16 cellular contexts compared by ENCODE assay signal in the genomic region with DNA sequence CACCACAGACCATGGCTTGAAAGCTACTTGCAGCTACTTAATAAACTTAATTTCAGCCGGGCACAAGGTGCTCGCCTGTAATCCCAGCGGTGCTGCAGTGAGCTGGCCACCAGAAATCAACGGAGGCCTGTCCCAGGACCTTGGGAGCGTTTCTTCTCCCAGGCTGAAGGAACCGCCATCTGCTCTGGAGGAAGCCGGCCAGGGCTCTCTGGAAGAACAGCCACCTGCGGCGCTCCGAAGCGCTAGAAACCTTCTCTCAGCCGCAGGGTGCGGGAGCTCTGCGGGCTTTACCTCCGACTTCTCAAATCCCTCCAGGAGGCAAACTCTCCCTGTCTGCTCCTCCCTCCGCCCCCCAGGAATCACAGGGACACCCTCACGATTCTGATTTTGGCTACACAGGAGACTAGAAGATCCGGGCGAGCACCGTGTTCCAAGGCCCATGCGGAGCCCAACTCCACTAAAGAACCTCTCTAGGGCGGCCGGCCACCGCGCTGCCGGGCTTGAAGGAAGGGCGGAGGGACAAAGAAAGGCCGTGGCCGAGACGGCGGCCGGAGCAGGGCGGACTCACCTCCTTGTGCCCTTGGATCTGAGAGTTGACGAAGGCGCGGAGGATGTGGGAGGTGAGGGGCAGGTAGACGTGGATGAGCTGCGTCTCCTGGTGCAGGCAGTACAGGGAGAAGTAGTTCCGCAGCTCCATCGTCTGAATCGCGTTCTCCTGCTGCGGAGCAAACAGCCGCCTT. TPM values are rescaled to one million over a fixed set of nuclear protein-coding genes. Genes with fewer than 3 reads are reported as not detected.
DNase-seq lines count a peak whose midpoint lies in the region; ATAC-seq and TF ChIP-seq lines count a peak whose summit lies in the region.
"Had no signal": no experiment of that assay in that cellular context is flagged by ENCODE, and none has a peak within 500 bp of the region (broad histone marks: within the 10 kb centered on the region; RNA-seq: fewer than 3 reads in every experiment).

No MANE protein-coding gene starts in this region.

- H3K4me1 Mint-ChIP-seq in stimulated activated memory B cell treated with anti-CD40 and anti-IgM and Interleukin-4, amounts not matched to agents 10 μg/mL and 1 μg/mL and 100 μg/mL, for 72 hours = peaks cover 81% of the 10 kb centered on the region

- no peak overlapping the region for H2BK5ac ChIP-seq in IMR-90 (ENCODE audit: low read depth, low read length, poor library complexity, severe bottlenecking)

- H4K20me1 ChIP-seq in IMR-90 (ENCODE audit: insufficient read depth, low read length) = peaks cover 7% of the 10 kb centered on the region; the same call in 1 of the 2 replicates

- H3K27ac Mint-ChIP-seq in stimulated activated memory B cell treated with anti-CD40 and anti-IgM and Interleukin-4, amounts not matched to agents 10 μg/mL and 1 μg/mL and 100 μg/mL, for 72 hours = peak overlapping the region; percentile 64

- H3K18ac ChIP-seq in IMR-90 (ENCODE audit: low read depth, low read length) = no peak overlapping the region

- H3K23ac ChIP-seq in IMR-90 (ENCODE audit: low read depth, low read length) = no peak overlapping the region

- peak overlapping the region; percentile 41 for H3K4me3 Mint-ChIP-seq in stimulated activated memory B cell treated with anti-CD40 and anti-IgM and Interleukin-4, amounts not matched to agents 10 μg/mL and 1 μg/mL and 100 μg/mL, for 72 hours

- peaks cover 25% of the 10 kb centered on the region for H3K36me3 ChIP-seq in IMR-90 (ENCODE audit: control insufficient read depth, insufficient read depth, low read length)

- H3K79me1 ChIP-seq in IMR-90 (ENCODE audit: low read depth in 1 of 2, low read length in 2 of 2) = 0 out of 4 replicates have a peak, but pooled peaks cover 0 to 14% of the 10 kb centered on the region in 2 experiments

- H4K5ac ChIP-seq in IMR-90 (ENCODE audit: low read depth, low read length) = no peak overlapping the region

- H2BK20ac ChIP-seq in IMR-90 (ENCODE audit: low read depth, low read length) = no peak overlapping the region

- H3K9me1 ChIP-seq in IMR-90 (ENCODE audit: insufficient read depth, low read length) = 0 out of 2 replicates have a peak, but pooled peaks cover 3% of the 10 kb centered on the region

- POLR2A ChIA-PET in IMR-90 (lab: Charles Lee; ENCODE audit: unreplicated experiment) = no interaction called here

- dilution Hi-C loops in IMR-90 (cut with HindIII; ENCODE audit: low sequenced_read_pairs, unreplicated experiment) = no loop called here

- no TSS peak for BruUV-seq in IMR-90 (replicated peaks; lab: Mats Ljungman, UMichigan)

- H2AK9ac ChIP-seq in IMR-90 (replicated peaks; ENCODE audit: low read depth, low read length, poor library complexity) = peak overlapping the region; percentile 13

- no peak overlapping the region for H3K27ac ChIP-seq in IMR-90 (ENCODE audit: insufficient read depth, low read length)
- H3K27ac ChIP-seq: C4-2B had no signal

- DNase-seq in IMR-90 = no peak
- peak; percentile 57 for DNase-seq in cerebellar cortex (ENCODE audit: low spot score)
- no peak for DNase-seq in mucosa of gallbladder (ENCODE audit: low spot score)
- DNase-seq in SHP77 treated with DMSO at 0.1 percent for 48 hours (lab: John Stamatoyannopoulos, UW) = no peak
- DNase-seq: DMS 273 treated with DMSO at 0.1 percent for 48 hours, GF-D8, MV-4-11, NCI-H1417, NCI-H187 treated with DMSO at 0.1 percent for 48 hours, NCI-H2171, NCI-H446 treated with DMSO at 0.1 percent for 48 hours, OCI-M1 had no signal

- no peaks in the 10 kb centered on the region for H3K9me3 ChIP-seq in IMR-90 (ENCODE audit: control insufficient read depth, insufficient read depth, low read length)

- no peaks in the 10 kb centered on the region for H3K27me3 Mint-ChIP-seq in stimulated activated memory B cell treated with anti-CD40 and anti-IgM and Interleukin-4, amounts not matched to agents 10 μg/mL and 1 μg/mL and 100 μg/mL, for 72 hours

- H2BK120ac ChIP-seq in IMR-90 (ENCODE audit: low read depth, low read length) = no peak overlapping the region

- no peak overlapping the region for H3K4ac ChIP-seq in IMR-90 (ENCODE audit: low read depth, low read length)

- in situ Hi-C loops in IMR-90 (cut with MboI; ENCODE audit: low sequenced_read_pairs) = no loop called here

- WGBS in IMR-90 (ENCODE audit: extremely low coverage in 2 of 2, insufficient read length in 1 of 2), 2 experiments = 88% methylated on average over 13 of the region's 44 CpGs; no CpG with 5 or more reads in 1 of the 2 experiments

- no peaks in the 10 kb centered on the region for H3K27me3 ChIP-seq in IMR-90 (ENCODE audit: control insufficient read depth, insufficient read depth, low read length)

- CTCF ChIA-PET in IMR-90 (lab: Yijun Ruan, JAX) = no interaction called here

- H3K9ac ChIP-seq in IMR-90 (ENCODE audit: low read depth, low read length) = no peak overlapping the region

- H3K4me1 ChIP-seq in IMR-90 (ENCODE audit: control insufficient read depth, insufficient read depth, low read length) = no peaks in the 10 kb centered on the region

- no peak overlapping the region for H3K4me2 ChIP-seq in IMR-90 (ENCODE audit: low read depth, low read length)

- H4K91ac ChIP-seq in IMR-90 (ENCODE audit: insufficient read depth, low read depth, low read length) = no peak overlapping the region

- no peak overlapping the region for H2AK5ac ChIP-seq in IMR-90 (ENCODE audit: low read depth, low read length)

- H3K14ac ChIP-seq in IMR-90 (replicated peaks; ENCODE audit: low read depth, low read length) = no peak overlapping the region

- no peak overlapping the region for H3K56ac ChIP-seq in IMR-90 (ENCODE audit: extremely low read depth, insufficient read depth, low read length)

- H3K4me3 ChIP-seq in IMR-90 (ENCODE audit: insufficient read depth, low read depth, low read length) = no peak overlapping the region

- TF ChIP-seq RAD21 in IMR-90 (IDR thresholded peaks at IDR 0.05; ENCODE audit: low read length) = no peak

- no peak overlapping the region for H2BK15ac ChIP-seq in IMR-90 (ENCODE audit: low read depth, low read length)

- TF ChIP-seq POLR2A in GM19193 (IDR thresholded peaks at IDR 0.05; ENCODE audit: extremely low read depth, insufficient read depth, insufficient read length) (peak; percentile 3), IMR-90 (IDR thresholded peaks at IDR 0.05; ENCODE audit: low read depth, low read length) (no peak)

- ATAC-seq in IMR-90 (ENCODE audit: low read depth) (no peak), GM21825 (IDR thresholded peaks at IDR 0.05; ENCODE audit: unreplicated experiment) (no peak)
- no peak for ATAC-seq in stimulated activated memory B cell treated with anti-CD40 and anti-IgM and Interleukin-4, amounts not matched to agents 10 μg/mL and 1 μg/mL and 100 μg/mL, for 72 hours

- no peaks in the 10 kb centered on the region for H3K9me3 Mint-ChIP-seq in stimulated activated memory B cell treated with anti-CD40 and anti-IgM and Interleukin-4, amounts not matched to agents 10 μg/mL and 1 μg/mL and 100 μg/mL, for 72 hours

- peaks cover 79% of the 10 kb centered on the region for H3K36me3 Mint-ChIP-seq in stimulated activated memory B cell treated with anti-CD40 and anti-IgM and Interleukin-4, amounts not matched to agents 10 μg/mL and 1 μg/mL and 100 μg/mL, for 72 hours

- intact Hi-C loops in IMR-90 (cut with micrococcal nuclease) = no loop called here

- no peak for TF ChIP-seq CTCF in IMR-90 (conservative IDR thresholded peaks at IDR 0.05; ENCODE audit: low read depth, low read length)

- no peak overlapping the region for H4K8ac ChIP-seq in IMR-90 (ENCODE audit: low read depth in 2 of 2, low read length in 2 of 2)

- no peak overlapping the region for H2AFZ ChIP-seq in IMR-90 (replicated peaks; ENCODE audit: low read length, poor library complexity)

TF ChIP-seq in IMR-90, 13 proteins besides CTCF, POLR2A, EP300 and RAD21:
- no peak for TF ChIP-seq MAFK (IDR thresholded peaks at IDR 0.05; ENCODE audit: low read depth, low read length)
- TF ChIP-seq RFX5 (IDR thresholded peaks at IDR 0.05; ENCODE audit: low read depth, low read length) = no peak
- TF ChIP-seq RCOR1 (IDR thresholded peaks at IDR 0.05; ENCODE audit: insufficient replicate concordance, low read length) = no peak
- no peak for TF ChIP-seq SMC3 (IDR thresholded peaks at IDR 0.05; ENCODE audit: low read depth, low read length)

RNA-seq across cellular contexts. Expression of a gene that starts 14.4 kb away (rescaled TPM):
- total RNA-seq in IMR-90 (2012; rRNA removed) (36.1 and 49.1 TPM in 2 replicates), mucosa of gallbladder (11.6 TPM)
- polyA plus RNA-seq in IMR-90 (2012; rRNA removed) = 33.4 and 37.2 TPM in 2 replicates
- 52.3 and 59.0 TPM in 2 replicates for polyA plus RNA-seq in IMR-90 (2012; cell fraction: cytosol; rRNA removed)
- 19.0 and 25.0 TPM in 2 replicates for polyA plus RNA-seq in IMR-90 (2012; cell fraction: nucleus; rRNA removed; ENCODE audit: low replicate concordance)

RNA-seq across cellular contexts. Expression of a gene that starts 14.5 kb away (rescaled TPM):
- 23.1 and 23.8 TPM in 2 replicates for total RNA-seq in IMR-90 (2012; rRNA removed)
- 16.9 and 19.1 TPM in 2 replicates for polyA plus RNA-seq in IMR-90 (2012; rRNA removed)
- 11.2 and 11.8 TPM in 2 replicates for polyA plus RNA-seq in IMR-90 (2012; cell fraction: cytosol; rRNA removed)
- polyA plus RNA-seq in IMR-90 (2012; cell fraction: nucleus; rRNA removed; ENCODE audit: low replicate concordance) = 6.1 and 6.2 TPM in 2 replicates
- 21.4 TPM for total RNA-seq in mucosa of gallbladder

RNA-seq across cellular contexts. Expression of a gene that starts 23.7 kb away (rescaled TPM):
- total RNA-seq in IMR-90 (2012; rRNA removed) (40.9 and 41.7 TPM in 2 replicates), mucosa of gallbladder (50.5 TPM)
- polyA plus RNA-seq in IMR-90 (2012; rRNA removed) = 29.0 and 31.5 TPM in 2 replicates
- 27.7 and 28.1 TPM in 2 replicates for polyA plus RNA-seq in IMR-90 (2012; cell fraction: cytosol; rRNA removed)
- polyA plus RNA-seq in IMR-90 (2012; cell fraction: nucleus; rRNA removed; ENCODE audit: low replicate concordance) = 13.2 and 34.4 TPM in 2 replicates

RNA-seq across cellular contexts. Expression of a gene that starts 57.8 kb away (rescaled TPM):
- total RNA-seq in IMR-90 (2012; rRNA removed) = 7.7 and 8.6 TPM in 2 replicates
- polyA plus RNA-seq in IMR-90 (2012; rRNA removed) = 55.9 and 65.0 TPM in 2 replicates
- 9.9 and 15.0 TPM in 2 replicates for polyA plus RNA-seq in IMR-90 (2012; cell fraction: cytosol; rRNA removed)
- 26.2 and 42.9 TPM in 2 replicates for polyA plus RNA-seq in IMR-90 (2012; cell fraction: nucleus; rRNA removed; ENCODE audit: low replicate concordance)
- 20.5 TPM for total RNA-seq in mucosa of gallbladder
